23 cellular contexts compared by ENCODE assay signal in the genomic region with DNA sequence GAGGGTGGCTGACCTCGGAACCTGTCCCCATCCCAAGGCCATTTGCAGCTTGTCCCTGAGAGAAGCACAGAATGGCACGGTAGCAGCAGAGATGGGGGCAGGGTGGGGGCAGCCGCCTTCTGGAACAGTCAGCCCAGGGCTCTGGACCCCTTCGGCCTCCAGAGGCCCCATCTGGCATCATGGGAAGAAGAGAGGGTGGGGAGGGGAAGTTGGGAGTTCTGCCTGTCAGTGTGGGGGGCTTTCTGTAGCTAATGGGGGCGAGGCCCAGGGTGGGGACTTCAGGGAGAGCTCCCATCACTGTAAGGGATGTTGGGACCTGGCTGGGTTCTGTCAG.
"Had no signal": no experiment of that assay in that cellular context is flagged by ENCODE, and none has a peak within 500 bp of the region (broad histone marks: within the 10 kb centered on the region; RNA-seq: fewer than 3 reads in every experiment).

No MANE protein-coding gene starts in this region.

- H3K27me3 ChIP-seq: ascending aorta, body of pancreas had no signal

- H3K9me3 ChIP-seq: ascending aorta, body of pancreas had no signal

- ATAC-seq: activated naive CD4-positive, alpha-beta T cell treated with anti-CD3 and anti-CD28 coated beads, Interleukin-2, amount 50 U/mL, for 72 hours; activated naive CD8-positive, alpha-beta T cell treated with anti-CD3 and anti-CD28 coated beads, Interleukin-2, amount 50 U/mL, for 24 hours; activated T-cell treated with anti-CD3 and anti-CD28 coated beads, Interleukin-2, amount 50 U/mL, for 4 hours; body of pancreas; K562; T-cell had no signal

- DNase-seq: activated CD4-positive, alpha-beta memory T cell treated with anti-CD3 and anti-CD28 coated beads for 36 hours; activated CD4-positive, alpha-beta T cell treated with anti-CD3 and anti-CD28 coated beads, Interleukin-2, amount 10 ng/mL, durations not matched to agents 7 days and 5 days; activated CD4-positive, CD25-positive, alpha-beta regulatory T cell; activated CD8-positive, alpha-beta memory T cell treated with anti-CD3 and anti-CD28 coated beads for 24 hours; activated effector memory CD4-positive, alpha-beta T cell treated with anti-CD3 and anti-CD28 coated beads, Interleukin-2, amount 50 U/mL, for 16 hours; activated naive CD4-positive, alpha-beta T cell treated with Interleukin-2 at 50 U/mL for 16 hours; activated naive CD8-positive, alpha-beta T cell treated with anti-CD3 and anti-CD28 coated beads, Interleukin-2, amount 50 U/mL, for 24 hours; activated T-cell treated with anti-CD3 and anti-CD28 coated beads, Interleukin-2, amount 50 U/mL, for 4 hours; amniotic stem cell; Karpas-422; MM.1S; NCI-H1105 treated with DMSO at 0.1 percent for 48 hours; NCI-H1436 treated with DMSO at 0.1 percent for 48 hours; NCI-H187; NCI-H2081; NCI-H510A treated with DMSO at 0.1 percent for 48 hours; T-cell had no signal

- H3K27ac ChIP-seq: ascending aorta, body of pancreas, SK-N-MC, VCaP had no signal

- H3K36me3 ChIP-seq: ascending aorta had no signal

- H3K4me3 ChIP-seq: ascending aorta, body of pancreas, K562, SK-N-MC had no signal
